In genomic region chr7:76303829-76304505, GRCh38 we compare ENCODE assay signal across 8 cellular contexts. TPM values are rescaled to one million over a fixed set of nuclear protein-coding genes. Genes with fewer than 3 reads are reported as not detected.
DNase-seq lines count a peak whose midpoint lies in the region; ATAC-seq lines count a peak whose summit lies in the region.

No MANE protein-coding gene starts in this region.

- no peak for ATAC-seq in natural killer cell treated with Interleukin-12 subunit alpha and Interleukin-12 subunit beta and Interleukin-15 and Interleukin-18, amount 100 ng/mL, for 72 hours
- ATAC-seq in HG02938 (IDR thresholded peaks at IDR 0.05; ENCODE audit: unreplicated experiment), result no peak
- ATAC-seq in HG03280 (IDR thresholded peaks at IDR 0.05; ENCODE audit: unreplicated experiment), result no peak

- peak overlapping the region; percentile 79 for H3K4me3 Mint-ChIP-seq in natural killer cell treated with Interleukin-12 subunit alpha and Interleukin-12 subunit beta and Interleukin-15 and Interleukin-18, amount 100 ng/mL, for 72 hours

- H3K27me3 ChIP-seq in NT2/D1 (ENCODE audit: insufficient read depth, insufficient read length) (no peaks in the 10 kb centered on the region), duodenal mucosa (ENCODE audit: control insufficient read depth in 1 of 2, insufficient read depth in 2 of 2, low read length in 2 of 2) (no peaks in the 10 kb centered on the region)

- peaks cover 12% of the 10 kb centered on the region for H3K36me3 ChIP-seq in NT2/D1 (ENCODE audit: insufficient read depth, insufficient read length, low read length)
- H3K36me3 ChIP-seq in duodenal mucosa (ENCODE audit: control insufficient read depth in 1 of 2, insufficient read depth in 2 of 2, low read length in 2 of 2), result no peaks in the 10 kb centered on the region

- peak overlapping the region; percentile 56 for H3K9ac ChIP-seq in NT2/D1 (ENCODE audit: insufficient read length, low read depth)
- H3K9ac ChIP-seq in duodenal mucosa (ENCODE audit: low read depth in 1 of 2, low read length in 2 of 2), result peak overlapping the region; percentile 92 to 96

- no peaks in the 10 kb centered on the region for H3K9me3 ChIP-seq in NT2/D1 (ENCODE audit: insufficient read depth, low read length)
- no peaks in the 10 kb centered on the region for H3K9me3 ChIP-seq in duodenal mucosa (ENCODE audit: control insufficient read depth in 1 of 2, low read length in 2 of 2)

- H3K4me1 ChIP-seq in NT2/D1 (ENCODE audit: insufficient read depth, insufficient read length) (peaks cover 8% of the 10 kb centered on the region), duodenal mucosa (ENCODE audit: control insufficient read depth in 1 of 2, insufficient read depth in 2 of 2, low read length in 2 of 2) (peaks cover 13 to 23% of the 10 kb centered on the region in 2 donors)

- in situ Hi-C loops in G401 (cut with HindIII; ENCODE audit: low sequenced_read_pairs), result loop anchor here (10.0 kb wide), 1 partner anchor 99 kb away; the partner anchor contains the start of gene SRRM3

- no peaks in the 10 kb centered on the region for H3K9me3 Mint-ChIP-seq in natural killer cell treated with Interleukin-12 subunit alpha and Interleukin-12 subunit beta and Interleukin-15 and Interleukin-18, amount 100 ng/mL, for 72 hours

- H3K4me3 ChIP-seq in NT2/D1 (ENCODE audit: insufficient read length, low read depth), result peak overlapping the region; percentile 80
- peak overlapping the region; percentile 77 to 79 for H3K4me3 ChIP-seq in duodenal mucosa (ENCODE audit: low read depth in 1 of 2, low read length in 2 of 2)

- peaks cover 5 to 10% of the 10 kb centered on the region in 2 donors for H3K4me1 Mint-ChIP-seq in natural killer cell treated with Interleukin-12 subunit alpha and Interleukin-12 subunit beta and Interleukin-15 and Interleukin-18, amount 100 ng/mL, for 72 hours (ENCODE audit: low read depth in 2 of 2)

- peaks cover 0 to 2% of the 10 kb centered on the region in 2 donors for H3K27me3 Mint-ChIP-seq in natural killer cell treated with Interleukin-12 subunit alpha and Interleukin-12 subunit beta and Interleukin-15 and Interleukin-18, amount 100 ng/mL, for 72 hours

- peak overlapping the region; percentile 98 for H3K27ac ChIP-seq in duodenal mucosa (ENCODE audit: low read depth, low read length)

- DNase-seq in G401 (ENCODE audit: low spot score), result peak; percentile 59
- no peak for DNase-seq in NT2/D1 (ENCODE audit: low read depth, low spot score)
- no peak for DNase-seq in natural killer cell treated with Interleukin-12 subunit alpha and Interleukin-12 subunit beta and Interleukin-15 and Interleukin-18, amount 100 ng/mL, for 72 hours (ENCODE audit: low spot score)
- DNase-seq in 8988T, result no peak
- DNase-seq in Kasumi-1 (lab: John Stamatoyannopoulos, UW), result no peak

- peak overlapping the region; percentile 66 to 81 for H3K27ac Mint-ChIP-seq in natural killer cell treated with Interleukin-12 subunit alpha and Interleukin-12 subunit beta and Interleukin-15 and Interleukin-18, amount 100 ng/mL, for 72 hours

- H3K36me3 Mint-ChIP-seq in natural killer cell treated with Interleukin-12 subunit alpha and Interleukin-12 subunit beta and Interleukin-15 and Interleukin-18, amount 100 ng/mL, for 72 hours, result no peaks in the 10 kb centered on the region

RNA-seq across cellular contexts. Expression of gene HSPB1, which starts 1.5 kb away (rescaled TPM):
- total RNA-seq in G401 (2014; rRNA removed; shearing (Covaris generic)), result 129 and 145 TPM in 2 replicates
- 10 to 100 TPM; 13.3 to 30.3 TPM for total RNA-seq in natural killer cell treated with Interleukin-12 subunit alpha and Interleukin-12 subunit beta and Interleukin-15 and Interleukin-18, amount 100 ng/mL, for 72 hours

RNA-seq across cellular contexts. Expression of gene YWHAG, which starts 54.8 kb away (rescaled TPM):
- 88.9 and 113 TPM in 2 replicates for total RNA-seq in G401 (2014; rRNA removed; shearing (Covaris generic))
- 100 to 1,000 TPM; 115 to 154 TPM for total RNA-seq in natural killer cell treated with Interleukin-12 subunit alpha and Interleukin-12 subunit beta and Interleukin-15 and Interleukin-18, amount 100 ng/mL, for 72 hours
